Comparison of ENCODE assay signal across 1 cellular context in genomic region chr4:158722917-158723793, GRCh38.
A peak's percentile ranks its signal among the peaks of the same experiment; 100 is the strongest.
TF ChIP-seq lines count a peak whose summit lies in the region.

Gene PPID (minus strand): TSS chr4:158723396. CDS start chr4:158723288, 108 bp downstream.

TF ChIP-seq in K562, 482 proteins besides CTCF, POLR2A, EP300 and RAD21 (continued from another document and continues in another):
- TF ChIP-seq, protein P1, sequence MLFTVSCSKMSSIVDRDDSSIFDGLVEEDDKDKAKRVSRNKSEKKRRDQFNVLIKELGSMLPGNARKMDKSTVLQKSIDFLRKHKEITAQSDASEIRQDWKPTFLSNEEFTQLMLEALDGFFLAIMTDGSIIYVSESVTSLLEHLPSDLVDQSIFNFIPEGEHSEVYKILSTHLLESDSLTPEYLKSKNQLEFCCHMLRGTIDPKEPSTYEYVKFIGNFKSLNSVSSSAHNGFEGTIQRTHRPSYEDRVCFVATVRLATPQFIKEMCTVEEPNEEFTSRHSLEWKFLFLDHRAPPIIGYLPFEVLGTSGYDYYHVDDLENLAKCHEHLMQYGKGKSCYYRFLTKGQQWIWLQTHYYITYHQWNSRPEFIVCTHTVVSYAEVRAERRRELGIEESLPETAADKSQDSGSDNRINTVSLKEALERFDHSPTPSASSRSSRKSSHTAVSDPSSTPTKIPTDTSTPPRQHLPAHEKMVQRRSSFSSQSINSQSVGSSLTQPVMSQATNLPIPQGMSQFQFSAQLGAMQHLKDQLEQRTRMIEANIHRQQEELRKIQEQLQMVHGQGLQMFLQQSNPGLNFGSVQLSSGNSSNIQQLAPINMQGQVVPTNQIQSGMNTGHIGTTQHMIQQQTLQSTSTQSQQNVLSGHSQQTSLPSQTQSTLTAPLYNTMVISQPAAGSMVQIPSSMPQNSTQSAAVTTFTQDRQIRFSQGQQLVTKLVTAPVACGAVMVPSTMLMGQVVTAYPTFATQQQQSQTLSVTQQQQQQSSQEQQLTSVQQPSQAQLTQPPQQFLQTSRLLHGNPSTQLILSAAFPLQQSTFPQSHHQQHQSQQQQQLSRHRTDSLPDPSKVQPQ (CRISPR knock-in tag; IDR thresholded peaks at IDR 0.05; ENCODE audit: borderline replicate concordance) = no peak
- TF ChIP-seq PHB2 (IDR thresholded peaks at IDR 0.05; ENCODE audit: low read depth) (no peak), YY1 (IDR thresholded peaks at IDR 0.05; ENCODE audit: borderline replicate concordance in 1 of 3, control insufficient read depth in 1 of 3, extremely low read depth in 1 of 3, insufficient read depth in 3 of 3, insufficient read length in 1 of 3, insufficient replicate concordance in 2 of 3, low read depth in 1 of 3, low read length in 2 of 3) (peak in 2 of 3 experiments; percentile 68 to 76), SMAD2 (IDR thresholded peaks at IDR 0.05; ENCODE audit: low read depth, low read length) (no peak), MCM2 (IDR thresholded peaks at IDR 0.05; ENCODE audit: low read depth) (no peak), ZNF24 (IDR thresholded peaks at IDR 0.05) (no peak; the same call in 1 of the 2 replicates), HMG20B (CRISPR knock-in tag; IDR thresholded peaks at IDR 0.05) (no peak), MBD2 (IDR thresholded peaks at IDR 0.05; ENCODE audit: borderline replicate concordance, low read depth) (peak; percentile 76; the same call in 1 of the 2 replicates), ZNF584 (CRISPR knock-in tag; IDR thresholded peaks at IDR 0.05; ENCODE audit: low read depth) (no peak), CEBPG (CRISPR knock-in tag; IDR thresholded peaks at IDR 0.05) (no peak), CEBPG (tag; conservative IDR thresholded peaks at IDR 0.05 in 1 of 2, IDR thresholded peaks at IDR 0.05 in 1 of 2) (no peak), PHF20 (IDR thresholded peaks at IDR 0.05; ENCODE audit: partially characterized antibody) (peak; percentile 87), KHSRP (IDR thresholded peaks at IDR 0.05) (no peak), SPI1 (IDR thresholded peaks at IDR 0.05; ENCODE audit: borderline replicate concordance, low read depth, low read length) (no peak), ZKSCAN8 (CRISPR knock-in tag; IDR thresholded peaks at IDR 0.05) (no peak), NBN (IDR thresholded peaks at IDR 0.05; ENCODE audit: low read depth) (no peak; the same call in none of the 2 replicates), ESRRA (IDR thresholded peaks at IDR 0.05; ENCODE audit: borderline replicate concordance, low read depth) (peak; percentile 31; the same call in 1 of the 2 replicates), ZBTB1 (CRISPR knock-in tag; IDR thresholded peaks at IDR 0.05; ENCODE audit: borderline replicate concordance, low read depth) (peak; percentile 89), C11orf30 (IDR thresholded peaks at IDR 0.05; ENCODE audit: low read depth) (peak; percentile 69), KDM5B (IDR thresholded peaks at IDR 0.05; ENCODE audit: insufficient replicate concordance, low read depth, low read length) (peak; percentile 77), DMBX1 (CRISPR knock-in tag; IDR thresholded peaks at IDR 0.05; ENCODE audit: borderline replicate concordance) (no peak), RBM34 (IDR thresholded peaks at IDR 0.05; ENCODE audit: borderline replicate concordance, insufficient read depth, low read length) (no peak), FOXK1 (CRISPR knock-in tag; IDR thresholded peaks at IDR 0.05; ENCODE audit: borderline replicate concordance) (no peak; the same call in 1 of the 2 replicates), SREBF1 (IDR thresholded peaks at IDR 0.05; ENCODE audit: borderline replicate concordance, low read depth, low read length) (no peak), EHMT2 (IDR thresholded peaks at IDR 0.05) (no peak), SP1 (CRISPR knock-in tag; IDR thresholded peaks at IDR 0.05) (no peak; the same call in 1 of the 2 replicates), GABPB2 (CRISPR knock-in tag; conservative IDR thresholded peaks at IDR 0.05) (no peak), ZNF121 (CRISPR knock-in tag; conservative IDR thresholded peaks at IDR 0.05) (no peak), JUND (IDR thresholded peaks at IDR 0.05; ENCODE audit: borderline replicate concordance, low read depth, low read length) (peak; percentile 37), JUND (tag; IDR thresholded peaks at IDR 0.05; ENCODE audit: borderline replicate concordance, low read depth, low read length) (no peak), ARNT (IDR thresholded peaks at IDR 0.05) (no peak), ZNF354B (CRISPR knock-in tag; IDR thresholded peaks at IDR 0.05) (no peak), NR3C1 (CRISPR knock-in tag; IDR thresholded peaks at IDR 0.05) (no peak), RBBP5 (IDR thresholded peaks at IDR 0.05; ENCODE audit: borderline replicate concordance, insufficient read depth, low read length, poor library complexity, severe bottlenecking) (peak; percentile 95), ZC3H11A (IDR thresholded peaks at IDR 0.05; ENCODE audit: low read depth, low read length) (no peak), STAG1 (CRISPR knock-in tag; IDR thresholded peaks at IDR 0.05; ENCODE audit: borderline replicate concordance) (no peak), CBFB (CRISPR knock-in tag; IDR thresholded peaks at IDR 0.05) (no peak; the same call in 1 of the 2 replicates), TFAP4 (CRISPR knock-in tag; IDR thresholded peaks at IDR 0.05; ENCODE audit: borderline replicate concordance) (peak; percentile 96), ZFX (CRISPR knock-in tag; IDR thresholded peaks at IDR 0.05) (peak; percentile 62), ZBTB17 (CRISPR knock-in tag; IDR thresholded peaks at IDR 0.05) (no peak), ZNF253 (CRISPR knock-in tag; conservative IDR thresholded peaks at IDR 0.05) (no peak), ZNF57 (CRISPR knock-in tag; IDR thresholded peaks at IDR 0.05) (no peak), MEIS2 (IDR thresholded peaks at IDR 0.05; ENCODE audit: partially characterized antibody) (no peak), HNRNPLL (IDR thresholded peaks at IDR 0.05; ENCODE audit: low read depth, low read length, poor library complexity, severe bottlenecking) (peak; percentile 86), CTBP1 (IDR thresholded peaks at IDR 0.05; ENCODE audit: borderline replicate concordance) (peak; percentile 13; the same call in 1 of the 2 replicates), RNF2 (IDR thresholded peaks at IDR 0.05) (peak; percentile 82), SETDB1 (IDR thresholded peaks at IDR 0.05; ENCODE audit: low read length) (no peak), TEAD4 (IDR thresholded peaks at IDR 0.05; ENCODE audit: low read length) (peak; percentile 29; the same call in 1 of the 2 replicates), TEAD4 (CRISPR knock-in tag; IDR thresholded peaks at IDR 0.05; ENCODE audit: borderline replicate concordance) (no peak), TFAM (CRISPR knock-in tag; conservative IDR thresholded peaks at IDR 0.05) (no peak), ZNF143 (CRISPR knock-in tag; IDR thresholded peaks at IDR 0.05) (no peak), BMI1 (IDR thresholded peaks at IDR 0.05; ENCODE audit: low read length) (no peak)
- TF ChIP-seq, protein P2, sequence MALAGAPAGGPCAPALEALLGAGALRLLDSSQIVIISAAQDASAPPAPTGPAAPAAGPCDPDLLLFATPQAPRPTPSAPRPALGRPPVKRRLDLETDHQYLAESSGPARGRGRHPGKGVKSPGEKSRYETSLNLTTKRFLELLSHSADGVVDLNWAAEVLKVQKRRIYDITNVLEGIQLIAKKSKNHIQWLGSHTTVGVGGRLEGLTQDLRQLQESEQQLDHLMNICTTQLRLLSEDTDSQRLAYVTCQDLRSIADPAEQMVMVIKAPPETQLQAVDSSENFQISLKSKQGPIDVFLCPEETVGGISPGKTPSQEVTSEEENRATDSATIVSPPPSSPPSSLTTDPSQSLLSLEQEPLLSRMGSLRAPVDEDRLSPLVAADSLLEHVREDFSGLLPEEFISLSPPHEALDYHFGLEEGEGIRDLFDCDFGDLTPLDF (CRISPR knock-in tag; IDR thresholded peaks at IDR 0.05) = peak; percentile 78
- TF ChIP-seq, protein P3, sequence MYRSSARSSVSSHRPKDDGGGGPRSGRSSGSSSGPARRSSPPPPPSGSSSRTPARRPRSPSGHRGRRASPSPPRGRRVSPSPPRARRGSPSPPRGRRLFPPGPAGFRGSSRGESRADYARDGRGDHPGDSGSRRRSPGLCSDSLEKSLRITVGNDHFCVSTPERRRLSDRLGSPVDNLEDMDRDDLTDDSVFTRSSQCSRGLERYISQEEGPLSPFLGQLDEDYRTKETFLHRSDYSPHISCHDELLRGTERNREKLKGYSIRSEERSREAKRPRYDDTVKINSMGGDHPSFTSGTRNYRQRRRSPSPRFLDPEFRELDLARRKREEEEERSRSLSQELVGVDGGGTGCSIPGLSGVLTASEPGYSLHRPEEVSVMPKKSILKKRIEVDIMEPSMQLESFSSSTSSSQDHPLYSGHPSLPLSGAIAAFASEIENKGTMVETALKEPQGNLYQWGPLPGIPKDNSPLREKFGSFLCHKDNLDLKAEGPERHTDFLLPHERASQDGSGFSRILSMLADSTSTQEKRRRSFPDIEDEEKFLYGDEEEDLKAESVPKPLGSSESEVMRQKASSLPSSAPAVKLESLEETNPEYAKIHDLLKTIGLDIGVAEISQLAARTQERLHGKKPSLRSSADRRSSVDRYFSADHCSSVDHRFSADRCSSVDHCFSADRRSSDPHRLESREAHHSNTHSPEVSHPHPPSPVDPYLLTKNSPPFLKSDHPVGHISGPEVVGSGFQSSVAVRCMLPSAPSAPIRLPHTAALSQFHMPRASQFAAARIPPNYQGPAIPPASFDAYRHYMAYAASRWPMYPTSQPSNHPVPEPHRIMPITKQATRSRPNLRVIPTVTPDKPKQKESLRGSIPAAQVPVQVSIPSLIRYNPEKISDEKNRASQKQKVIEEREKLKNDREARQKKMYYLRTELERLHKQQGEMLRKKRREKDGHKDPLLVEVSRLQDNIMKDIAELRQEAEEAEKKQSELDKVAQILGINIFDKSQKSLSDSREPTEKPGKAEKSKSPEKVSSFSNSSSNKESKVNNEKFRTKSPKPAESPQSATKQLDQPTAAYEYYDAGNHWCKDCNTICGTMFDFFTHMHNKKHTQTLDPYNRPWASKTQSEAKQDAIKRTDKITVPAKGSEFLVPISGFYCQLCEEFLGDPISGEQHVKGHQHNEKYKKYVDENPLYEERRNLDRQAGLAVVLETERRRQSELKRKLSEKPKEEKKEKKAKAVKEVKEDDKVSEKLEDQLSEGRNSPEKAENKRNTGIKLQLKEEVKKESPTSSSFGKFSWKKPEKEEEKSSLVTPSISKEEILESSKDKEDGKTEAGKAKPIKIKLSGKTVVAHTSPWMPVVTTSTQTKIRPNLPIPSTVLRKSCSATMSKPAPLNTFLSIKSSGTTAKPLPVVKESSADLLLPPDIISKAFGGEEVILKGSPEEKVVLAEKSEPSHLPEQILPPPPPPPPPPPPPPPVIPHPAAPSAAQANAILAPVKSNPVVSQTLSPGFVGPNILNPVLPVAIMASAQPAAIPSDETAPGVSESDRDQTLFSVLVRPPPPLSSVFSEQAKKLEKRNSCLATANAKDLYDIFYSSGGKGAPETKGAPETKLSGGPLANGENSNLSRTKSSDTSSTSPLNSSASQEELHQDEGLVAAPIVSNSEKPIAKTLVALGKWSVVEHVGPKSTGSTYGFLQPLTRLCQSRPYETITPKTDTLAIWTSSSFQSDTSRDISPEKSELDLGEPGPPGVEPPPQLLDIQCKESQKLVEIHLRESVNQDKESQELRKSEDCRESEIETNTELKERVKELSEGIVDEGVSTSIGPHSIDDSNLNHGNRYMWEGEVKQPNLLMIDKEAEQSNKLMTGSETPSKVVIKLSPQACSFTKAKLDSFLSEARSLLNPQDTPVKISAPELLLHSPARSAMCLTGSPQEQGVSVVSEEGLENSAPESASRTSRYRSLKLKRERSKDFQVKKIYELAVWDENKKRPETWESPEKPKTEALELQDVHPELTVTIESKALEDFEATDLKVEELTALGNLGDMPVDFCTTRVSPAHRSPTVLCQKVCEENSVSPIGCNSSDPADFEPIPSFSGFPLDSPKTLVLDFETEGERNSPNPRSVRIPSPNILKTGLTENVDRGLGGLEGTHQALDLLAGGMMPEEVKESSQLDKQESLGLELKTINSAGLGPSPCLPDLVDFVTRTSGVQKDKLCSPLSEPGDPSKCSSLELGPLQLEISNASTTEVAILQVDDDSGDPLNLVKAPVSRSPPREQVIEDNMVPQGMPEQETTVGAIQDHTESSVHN (IDR thresholded peaks at IDR 0.05; ENCODE audit: borderline replicate concordance in 1 of 2, low read depth in 1 of 2) = no peak
- TF ChIP-seq, protein P4, sequence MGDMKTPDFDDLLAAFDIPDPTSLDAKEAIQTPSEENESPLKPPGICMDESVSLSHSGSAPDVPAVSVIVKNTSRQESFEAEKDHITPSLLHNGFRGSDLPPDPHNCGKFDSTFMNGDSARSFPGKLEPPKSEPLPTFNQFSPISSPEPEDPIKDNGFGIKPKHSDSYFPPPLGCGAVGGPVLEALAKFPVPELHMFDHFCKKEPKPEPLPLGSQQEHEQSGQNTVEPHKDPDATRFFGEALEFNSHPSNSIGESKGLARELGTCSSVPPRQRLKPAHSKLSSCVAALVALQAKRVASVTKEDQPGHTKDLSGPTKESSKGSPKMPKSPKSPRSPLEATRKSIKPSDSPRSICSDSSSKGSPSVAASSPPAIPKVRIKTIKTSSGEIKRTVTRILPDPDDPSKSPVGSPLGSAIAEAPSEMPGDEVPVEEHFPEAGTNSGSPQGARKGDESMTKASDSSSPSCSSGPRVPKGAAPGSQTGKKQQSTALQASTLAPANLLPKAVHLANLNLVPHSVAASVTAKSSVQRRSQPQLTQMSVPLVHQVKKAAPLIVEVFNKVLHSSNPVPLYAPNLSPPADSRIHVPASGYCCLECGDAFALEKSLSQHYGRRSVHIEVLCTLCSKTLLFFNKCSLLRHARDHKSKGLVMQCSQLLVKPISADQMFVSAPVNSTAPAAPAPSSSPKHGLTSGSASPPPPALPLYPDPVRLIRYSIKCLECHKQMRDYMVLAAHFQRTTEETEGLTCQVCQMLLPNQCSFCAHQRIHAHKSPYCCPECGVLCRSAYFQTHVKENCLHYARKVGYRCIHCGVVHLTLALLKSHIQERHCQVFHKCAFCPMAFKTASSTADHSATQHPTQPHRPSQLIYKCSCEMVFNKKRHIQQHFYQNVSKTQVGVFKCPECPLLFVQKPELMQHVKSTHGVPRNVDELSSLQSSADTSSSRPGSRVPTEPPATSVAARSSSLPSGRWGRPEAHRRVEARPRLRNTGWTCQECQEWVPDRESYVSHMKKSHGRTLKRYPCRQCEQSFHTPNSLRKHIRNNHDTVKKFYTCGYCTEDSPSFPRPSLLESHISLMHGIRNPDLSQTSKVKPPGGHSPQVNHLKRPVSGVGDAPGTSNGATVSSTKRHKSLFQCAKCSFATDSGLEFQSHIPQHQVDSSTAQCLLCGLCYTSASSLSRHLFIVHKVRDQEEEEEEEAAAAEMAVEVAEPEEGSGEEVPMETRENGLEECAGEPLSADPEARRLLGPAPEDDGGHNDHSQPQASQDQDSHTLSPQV (IDR thresholded peaks at IDR 0.05) = peak; percentile 82
